Comparison of ENCODE assay signal across 25 cellular contexts in the genomic region with DNA sequence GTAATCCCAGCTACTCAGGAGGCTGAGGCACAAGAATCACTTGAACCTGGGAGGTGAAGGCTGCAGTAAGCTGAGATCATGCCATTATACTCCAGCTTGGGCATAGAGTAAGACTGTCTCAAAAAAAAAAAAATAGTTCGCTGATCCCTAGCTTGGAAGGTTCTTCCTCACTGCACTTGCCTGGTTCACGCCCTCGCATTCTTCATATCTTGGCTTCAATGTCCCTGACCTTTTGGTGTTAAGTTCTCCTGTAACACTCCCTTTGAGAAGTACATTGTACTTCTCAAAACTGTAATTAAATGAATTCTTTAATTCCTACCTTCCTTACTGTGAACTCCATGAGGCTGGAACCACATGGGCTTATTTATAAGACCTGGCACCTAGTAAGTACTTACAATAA. TPM values are rescaled to one million over a fixed set of nuclear protein-coding genes. Genes with fewer than 3 reads are reported as not detected.
A peak's percentile ranks its signal among the peaks of the same experiment; 100 is the strongest.
DNase-seq lines count a peak whose midpoint lies in the region; ATAC-seq, FAIRE-seq and TF ChIP-seq lines count a peak whose summit lies in the region.
"Had no signal": no experiment of that assay in that cellular context is flagged by ENCODE, and none has a peak within 500 bp of the region (broad histone marks: within the 10 kb centered on the region; RNA-seq: fewer than 3 reads in every experiment).

No MANE protein-coding gene starts in this region.

- H3K27ac ChIP-seq in K562 (ENCODE audit: extremely low read depth, low read depth, low read length) (peak overlapping the region; percentile 23; the same call in 2 of the 3 replicates), neural progenitor cell (no peak overlapping the region), substantia nigra (ENCODE audit: low read depth, low read length, poor library complexity, severe bottlenecking) (no peak overlapping the region)

- no peaks in the 10 kb centered on the region for H3K36me3 ChIP-seq in K562 (ENCODE audit: control insufficient read depth, insufficient read depth, low read length)
- no peaks in the 10 kb centered on the region for H3K36me3 ChIP-seq in neural progenitor cell

- H3K79me2 ChIP-seq in K562 (ENCODE audit: control insufficient read depth, insufficient read depth, low read length) (no peaks in the 10 kb centered on the region), neural progenitor cell (ENCODE audit: low read depth) (no peaks in the 10 kb centered on the region)

- peaks cover 11% of the 10 kb centered on the region for H3K36me3 Mint-ChIP-seq in nephron progenitor cell (ENCODE audit: low read depth)
- H3K36me3 Mint-ChIP-seq in neural progenitor cell = peaks cover 6% of the 10 kb centered on the region

- CTCF ChIA-PET in K562 (lab: Yijun Ruan, JAX; ENCODE audit: low intra/inter-chr PET ratio) = no interaction called here

- no peak for TF ChIP-seq RAD21 in K562 (CRISPR knock-in tag; conservative IDR thresholded peaks at IDR 0.05 in 1 of 2, IDR thresholded peaks at IDR 0.05 in 1 of 2)

- DNase-seq in Caki2 (ENCODE audit: low read depth) = peak; percentile 73
- peak; percentile 72 for DNase-seq in NB4 (ENCODE audit: low read depth)
- DNase-seq in K562 (ENCODE audit: extremely low read depth in 1 of 4, low spot score in 3 of 4) = peak in 2 of 4 experiments; percentile 13 to 59
- DNase-seq in nephron progenitor cell = no peak
- DNase-seq in iPS-NIHi11 (ENCODE audit: low spot score) = no peak
- no peak for DNase-seq in DMS53 (lab: John Stamatoyannopoulos, UW)
- no peak for DNase-seq in neural progenitor cell (ENCODE audit: low spot score)
- DNase-seq in substantia nigra (lab: John Stamatoyannopoulos, UW) = no peak
- DNase-seq: activated CD4-positive, alpha-beta T cell treated with anti-CD3 and anti-CD28 coated beads for 1 hour; activated naive CD4-positive, alpha-beta T cell; KBM-7; NCI-H2171; NCI-H774; SHP77 treated with DMSO at 0.1 percent for 48 hours; stimulated activated CD4-positive, alpha-beta T cell treated with anti-CD3 and anti-CD28 coated beads, Interleukin-1b, Interleukin-23, amount 100 ng/mL, for 48 hours; T-helper 2 cell had no signal

- intact Hi-C loops in K562 (cut with micrococcal nuclease) = no loop called here

- H3K4me3 Mint-ChIP-seq in nephron progenitor cell (no peak overlapping the region), neural progenitor cell (no peak overlapping the region)
- H3K4me3 Mint-ChIP-seq: neural crest cell had no signal

- no peaks in the 10 kb centered on the region for H3K9me1 ChIP-seq in K562 (ENCODE audit: control insufficient read depth, insufficient read depth, low read length)

- H3K4me1 ChIP-seq in K562 (replicated peaks in 1 of 2; ENCODE audit: control insufficient read depth in 2 of 2, insufficient read depth in 2 of 2, low read length in 2 of 2) (peaks cover 27 to 29% of the 10 kb centered on the region in 2 experiments), neural progenitor cell (no peaks in the 10 kb centered on the region)

- H3K9me3 Mint-ChIP-seq in nephron progenitor cell = peaks cover 9% of the 10 kb centered on the region
- H3K9me3 Mint-ChIP-seq in neural progenitor cell = peaks cover 3% of the 10 kb centered on the region
- H3K9me3 Mint-ChIP-seq: neural crest cell had no signal

- H3K9me3 ChIP-seq in K562 (replicated peaks; ENCODE audit: control insufficient read depth, insufficient read depth, low read depth, low read length) (no peaks in the 10 kb centered on the region), neural progenitor cell (ENCODE audit: low read depth) (no peaks in the 10 kb centered on the region)

- peak overlapping the region; percentile 23; the same call in 1 of the 2 replicates for H3K4me2 ChIP-seq in K562 (ENCODE audit: insufficient read depth, low read length)
- no peak overlapping the region for H3K4me2 ChIP-seq in neural progenitor cell

- H4K20me1 ChIP-seq in K562 (replicated peaks; ENCODE audit: control insufficient read depth, insufficient read depth, low read length) = no peaks in the 10 kb centered on the region
- H4K20me1 ChIP-seq in neural progenitor cell (ENCODE audit: low read depth) = no peaks in the 10 kb centered on the region

- no peaks in the 10 kb centered on the region for H3F3A ChIP-seq in neural progenitor cell (ENCODE audit: low read depth)

- peak overlapping the region; percentile 26 to 35; a peak in 1 of 4 replicates for H3K9ac ChIP-seq in K562 (ENCODE audit: insufficient read depth in 1 of 2, low read depth in 2 of 2, low read length in 2 of 2)
- no peak overlapping the region for H3K9ac ChIP-seq in neural progenitor cell

- H3K27me3 ChIP-seq in K562 (ENCODE audit: control insufficient read depth in 2 of 2, insufficient read depth in 2 of 2, low read length in 2 of 2) (no peaks in the 10 kb centered on the region), neural progenitor cell (no peaks in the 10 kb centered on the region)

- WGBS in K562 (ENCODE audit: insufficient coverage, low coverage, missing lambda C conversion rate) = 14% methylated on average over 3 of the region's 3 CpGs

- POLR2A ChIA-PET in K562 (lab: Yijun Ruan, JAX) = interaction anchor here (1.4 kb wide), 1 partner anchor 17 kb away, joined by 8 read pairs; the partner anchor contains the start of gene TPCN1

- TF ChIP-seq CTCF in NB4 (IDR thresholded peaks at IDR 0.05; ENCODE audit: low read depth, low read length) = no peak
- TF ChIP-seq CTCF in K562 (IDR thresholded peaks at IDR 0.05 in 2 of 3, conservative IDR thresholded peaks at IDR 0.05 in 1 of 3; ENCODE audit: insufficient read depth in 2 of 3, low read depth in 1 of 3, low read length in 3 of 3) = no peak
- TF ChIP-seq CTCF in nephron progenitor cell (IDR thresholded peaks at IDR 0.05) = no peak
- TF ChIP-seq CTCF in neural progenitor cell (IDR thresholded peaks at IDR 0.05) = no peak

- H3K4me3 ChIP-seq in NB4 (ENCODE audit: low read depth, low read length) (no peak overlapping the region), K562 (no peak overlapping the region), neural progenitor cell (no peak overlapping the region)

- no peak for TF ChIP-seq POLR2A in NB4 (IDR thresholded peaks at IDR 0.05; ENCODE audit: extremely low read depth, insufficient read length)
- TF ChIP-seq POLR2A in K562 (conservative IDR thresholded peaks at IDR 0.05) = no peak

- H2AFZ ChIP-seq in K562 (ENCODE audit: low read depth, low read length) (peak overlapping the region; percentile 83), neural progenitor cell (replicated peaks) (no peak overlapping the region)

- H3K4me1 Mint-ChIP-seq in nephron progenitor cell (peaks cover 16% of the 10 kb centered on the region), neural progenitor cell (peaks cover 17% of the 10 kb centered on the region)

- TF ChIP-seq EP300 in K562 (IDR thresholded peaks at IDR 0.05; ENCODE audit: low read length) = no peak

- FAIRE-seq in K562 (lab: Jason Lieb, UNC) = peak; percentile 76
- FAIRE-seq: astrocyte, D721Med, endometrium, frontal cortex had no signal

- in situ Hi-C loops in Caki2 (cut with HindIII; ENCODE audit: low pct_unique_long_range_greater_than_20kb, low sequenced_read_pairs) (no loop called here), K562 (cut with MboI) (no loop called here)

- peak overlapping the region; percentile 80 for H3K27ac Mint-ChIP-seq in nephron progenitor cell
- H3K27ac Mint-ChIP-seq in neural progenitor cell = no peak overlapping the region

- BruUV-seq in K562 (replicated peaks; lab: Mats Ljungman, UMichigan) = no TSS peak

- peaks cover 1% of the 10 kb centered on the region for H3K27me3 Mint-ChIP-seq in nephron progenitor cell (ENCODE audit: low read depth, poor library complexity)
- H3K27me3 Mint-ChIP-seq in neural progenitor cell (ENCODE audit: insufficient read depth, low read depth) = peaks cover 12% of the 10 kb centered on the region

- peak; percentile 64 for ATAC-seq in K562
- ATAC-seq: right cardiac atrium had no signal

RNA-seq across cellular contexts. Expression of gene TPCN1, which starts 16.5 kb away (rescaled TPM):
- total RNA-seq in Caki2 (2014; rRNA removed; shearing (Covaris generic); ENCODE audit: low replicate concordance) = 16.4 and 18.9 TPM in 2 replicates
- 112 and 252 TPM in 2 replicates for total RNA-seq in K562 (2011; cell fraction: chromatin; rRNA removed; ENCODE audit: low replicate concordance)
- total RNA-seq in K562 (2011; cell fraction: nucleolus; rRNA removed) = 110 and 123 TPM in 2 replicates
- total RNA-seq in K562 (2011; cell fraction: nucleoplasm; rRNA removed) = 98.7 and 108 TPM in 2 replicates
- total RNA-seq in K562 (2014; rRNA removed) (6.4 and 9.2 TPM in 2 replicates), K562 (2014; rRNA removed; fragmentation: Illumina TruSeq; extraction: Trizol) (5.5 and 6.1 TPM in 2 replicates), K562 (2015; rRNA removed; fragmentation: Illumina TruSeq; extraction: Trizol) (7.4 and 7.8 TPM in 2 replicates), K562 (2021) (23.8 and 27.2 TPM in 2 replicates), neural progenitor cell (ENCODE audit: low replicate concordance) (12.2 and 19.1 TPM in 2 replicates)
- polyA plus RNA-seq in K562 (2011; rRNA removed) (12.8 and 18.9 TPM in 2 replicates), K562 (2014; fragmentation: Illumina TruSeq; extraction: Trizol) (16.2 and 17.0 TPM in 2 replicates), K562 (2014; fragmentation: Nextera tagmentation; extraction: Ambion mirVana) (1 to 10 TPM in 1 of 2 experiments, under 1 TPM in 1; 0.80 to 1.1 TPM), K562 (2014; rRNA removed) (19.2 and 19.3 TPM in 2 replicates)
- polyA plus RNA-seq in K562 (2011; cell fraction: cytosol; rRNA removed) = 8.0 and 10.3 TPM in 2 replicates
- polyA plus RNA-seq in K562 (2011; cell fraction: nucleus; rRNA removed) = 137 and 160 TPM in 2 replicates
- polyA plus RNA-seq in K562 (2012) = 20.9 and 33.9 TPM in 2 replicates
- 7.8 and 12.1 TPM in 2 replicates for polyA minus RNA-seq in K562 (2011; rRNA and poly(A)+ RNA removed)
- polyA minus RNA-seq in K562 (2011; cell fraction: cytosol; rRNA and poly(A)+ RNA removed) = 17.9 and 21.8 TPM in 2 replicates
- polyA minus RNA-seq in K562 (2011; cell fraction: nucleus; rRNA and poly(A)+ RNA removed) = 30.6 and 40.4 TPM in 2 replicates

RNA-seq across cellular contexts. Expression of gene RITA1, which starts 19.3 kb away (rescaled TPM):
- total RNA-seq in Caki2 (2014; rRNA removed; shearing (Covaris generic); ENCODE audit: low replicate concordance) = 37.1 and 53.0 TPM in 2 replicates
- total RNA-seq in K562 (2011; cell fraction: chromatin; rRNA removed; ENCODE audit: low replicate concordance) = 9.9 and 32.6 TPM in 2 replicates
- 18.9 and 25.0 TPM in 2 replicates for total RNA-seq in K562 (2011; cell fraction: nucleolus; rRNA removed)
- total RNA-seq in K562 (2011; cell fraction: nucleoplasm; rRNA removed) = 17.7 and 18.0 TPM in 2 replicates
- total RNA-seq in K562 (2014; rRNA removed) = 40.4 and 52.0 TPM in 2 replicates
- total RNA-seq in K562 (2014; rRNA removed; fragmentation: Illumina TruSeq; extraction: Trizol) = 12.7 and 15.6 TPM in 2 replicates
- total RNA-seq in K562 (2015; rRNA removed; fragmentation: Illumina TruSeq; extraction: Trizol) = 34.3 and 36.7 TPM in 2 replicates
- total RNA-seq in K562 (2021) = 34.9 and 38.9 TPM in 2 replicates
- polyA plus RNA-seq in K562 (2011; rRNA removed) = 17.6 and 17.9 TPM in 2 replicates
- 23.1 and 48.6 TPM in 2 replicates for polyA plus RNA-seq in K562 (2011; cell fraction: cytosol; rRNA removed)
- polyA plus RNA-seq in K562 (2011; cell fraction: nucleus; rRNA removed) = 10.9 and 15.7 TPM in 2 replicates
- polyA plus RNA-seq in K562 (2012) = 23.0 and 27.5 TPM in 2 replicates
- polyA plus RNA-seq in K562 (2014; fragmentation: Illumina TruSeq; extraction: Trizol) = 18.0 and 27.7 TPM in 2 replicates
- 1 to 10 TPM; 2.8 to 3.5 TPM for polyA plus RNA-seq in K562 (2014; fragmentation: Nextera tagmentation; extraction: Ambion mirVana)
- 26.4 and 35.0 TPM in 2 replicates for polyA plus RNA-seq in K562 (2014; rRNA removed)
- polyA minus RNA-seq in K562 (2011; rRNA and poly(A)+ RNA removed) = 10.0 and 13.0 TPM in 2 replicates
- 12.1 and 15.7 TPM in 2 replicates for polyA minus RNA-seq in K562 (2011; cell fraction: cytosol; rRNA and poly(A)+ RNA removed)
- polyA minus RNA-seq in K562 (2011; cell fraction: nucleus; rRNA and poly(A)+ RNA removed) = 11.0 and 11.4 TPM in 2 replicates
- total RNA-seq in neural progenitor cell (ENCODE audit: low replicate concordance) = 13.7 and 22.5 TPM in 2 replicates

RNA-seq across cellular contexts. Expression of gene DDX54, which starts 19.5 kb away (rescaled TPM):
- 48.3 and 57.9 TPM in 2 replicates for total RNA-seq in Caki2 (2014; rRNA removed; shearing (Covaris generic); ENCODE audit: low replicate concordance)
- total RNA-seq in K562 (2011; cell fraction: chromatin; rRNA removed; ENCODE audit: low replicate concordance) = 60.9 and 181 TPM in 2 replicates
- total RNA-seq in K562 (2011; cell fraction: nucleolus; rRNA removed) = 87.0 and 87.2 TPM in 2 replicates
- 56.8 and 61.4 TPM in 2 replicates for total RNA-seq in K562 (2011; cell fraction: nucleoplasm; rRNA removed)
- total RNA-seq in K562 (2014; rRNA removed) (100 and 135 TPM in 2 replicates), K562 (2014; rRNA removed; fragmentation: Illumina TruSeq; extraction: Trizol) (23.9 and 25.8 TPM in 2 replicates), K562 (2015; rRNA removed; fragmentation: Illumina TruSeq; extraction: Trizol) (48.5 and 51.4 TPM in 2 replicates), K562 (2021) (128 and 132 TPM in 2 replicates), neural progenitor cell (ENCODE audit: low replicate concordance) (36.9 and 72.9 TPM in 2 replicates)
- polyA plus RNA-seq in K562 (2011; rRNA removed) (56.6 and 80.5 TPM in 2 replicates), K562 (2014; fragmentation: Illumina TruSeq; extraction: Trizol) (44.4 and 77.7 TPM in 2 replicates), K562 (2014; fragmentation: Nextera tagmentation; extraction: Ambion mirVana) (1 to 10 TPM; 1.4 to 3.1 TPM), K562 (2014; rRNA removed) (74.4 and 107 TPM in 2 replicates)
- polyA plus RNA-seq in K562 (2011; cell fraction: cytosol; rRNA removed) = 71.0 and 78.8 TPM in 2 replicates
- polyA plus RNA-seq in K562 (2011; cell fraction: nucleus; rRNA removed) = 76.8 and 95.6 TPM in 2 replicates
- 48.8 and 67.9 TPM in 2 replicates for polyA plus RNA-seq in K562 (2012)
- 47.0 and 50.2 TPM in 2 replicates for polyA minus RNA-seq in K562 (2011; rRNA and poly(A)+ RNA removed)
- 52.1 and 64.3 TPM in 2 replicates for polyA minus RNA-seq in K562 (2011; cell fraction: cytosol; rRNA and poly(A)+ RNA removed)
- polyA minus RNA-seq in K562 (2011; cell fraction: nucleus; rRNA and poly(A)+ RNA removed) = 31.1 and 49.1 TPM in 2 replicates

RNA-seq across cellular contexts. Expression of gene CFAP73, which starts 55.3 kb away (rescaled TPM):
- total RNA-seq in Caki2 (2014; rRNA removed; shearing (Covaris generic); ENCODE audit: low replicate concordance) = 5.4 and 6.2 TPM in 2 replicates
- total RNA-seq in K562 (2011; cell fraction: chromatin; rRNA removed; ENCODE audit: low replicate concordance) = not detected in 2 replicates
- not detected in 2 replicates for total RNA-seq in K562 (2011; cell fraction: nucleolus; rRNA removed)
- not detected in 2 replicates for total RNA-seq in K562 (2011; cell fraction: nucleoplasm; rRNA removed)
- total RNA-seq in K562 (2014; rRNA removed) = not detected in 2 replicates
- total RNA-seq in K562 (2014; rRNA removed; fragmentation: Illumina TruSeq; extraction: Trizol) = not detected in 2 replicates
- total RNA-seq in K562 (2015; rRNA removed; fragmentation: Illumina TruSeq; extraction: Trizol) = not detected in 2 replicates
- total RNA-seq in K562 (2021) = not detected in 2 replicates
- polyA plus RNA-seq in K562 (2011; rRNA removed) = not detected in 2 replicates
- not detected in 2 replicates for polyA plus RNA-seq in K562 (2011; cell fraction: cytosol; rRNA removed)
- polyA plus RNA-seq in K562 (2011; cell fraction: nucleus; rRNA removed) = not detected in 2 replicates
- 0.14 and 0.17 TPM in 2 replicates for polyA plus RNA-seq in K562 (2012)
- polyA plus RNA-seq in K562 (2014; fragmentation: Illumina TruSeq; extraction: Trizol) = not detected in 2 replicates
- polyA plus RNA-seq in K562 (2014; fragmentation: Nextera tagmentation; extraction: Ambion mirVana) = not detected
- not detected in 2 replicates for polyA plus RNA-seq in K562 (2014; rRNA removed)
- not detected in 2 replicates for polyA minus RNA-seq in K562 (2011; rRNA and poly(A)+ RNA removed)
- polyA minus RNA-seq in K562 (2011; cell fraction: cytosol; rRNA and poly(A)+ RNA removed) = not detected in 2 replicates
- not detected in 2 replicates for polyA minus RNA-seq in K562 (2011; cell fraction: nucleus; rRNA and poly(A)+ RNA removed)
- 0.19 TPM in 1 of 2 replicates, not detected in the other for total RNA-seq in neural progenitor cell (ENCODE audit: low replicate concordance)
- total RNA-seq: astrocyte, chondrocyte, frontal cortex, lung microvascular endothelial cell, neural crest cell, right cardiac atrium, subcutaneous adipose tissue had no signal

Comparison
In these comparisons a context has a peak if more than half of its experiments do, and no peak if none do; other contexts are left out.
1. DNase-seq: peak in Caki2 (single experiment) and NB4 (single experiment); none in nephron progenitor cell (single experiment), iPS-NIHi11 (single experiment), DMS53 (single experiment), neural progenitor cell (single experiment) and substantia nigra (0 of 49).